Comparison of ENCODE assay signal across 17 cellular contexts in genomic region chr2:180655842-180656454, GRCh38.
DNase-seq lines count a peak whose midpoint lies in the region; ATAC-seq and TF ChIP-seq lines count a peak whose summit lies in the region.
"Had no signal": no experiment of that assay in that cellular context is flagged by ENCODE, and none has a peak within 500 bp of the region (broad histone marks: within the 10 kb centered on the region; RNA-seq: fewer than 3 reads in every experiment).

No MANE protein-coding gene starts in this region.

- no peak for TF ChIP-seq EP300 in upper lobe of left lung (IDR thresholded peaks at IDR 0.05)

- intact Hi-C loops in Calu3 (cut with micrococcal nuclease; ENCODE audit: unreplicated experiment) (loop anchor here (5.0 kb wide), 2 partner anchors 134 to 326 kb away; partner anchors contain the start of gene UBE2E3), PC-9 (cut with micrococcal nuclease; ENCODE audit: unreplicated experiment) (loop anchor here (2.0 to 5.0 kb wide), 3 partner anchors 73 to 326 kb away; partner anchors contain the start of gene UBE2E3)

- peaks cover 10% of the 10 kb centered on the region for H3F3A ChIP-seq in PC-9 (ENCODE audit: insufficient read depth, low read depth)

- no peaks in the 10 kb centered on the region for H4K20me1 ChIP-seq in PC-9 (ENCODE audit: insufficient read depth)

- H3K27me3 ChIP-seq in PC-9 (ENCODE audit: insufficient read depth, low read depth) (no peaks in the 10 kb centered on the region), upper lobe of left lung (no peaks in the 10 kb centered on the region)
- H3K27me3 ChIP-seq: tibial nerve had no signal

- H3K27me3 Mint-ChIP-seq in Calu3 (ENCODE audit: unreplicated experiment) (no peaks in the 10 kb centered on the region), osteocyte (ENCODE audit: unreplicated experiment) (no peaks in the 10 kb centered on the region)

- peaks cover 21% of the 10 kb centered on the region for H3K4me1 ChIP-seq in PC-9 (replicated peaks; ENCODE audit: insufficient read depth)
- no peaks in the 10 kb centered on the region for H3K4me1 ChIP-seq in upper lobe of left lung
- H3K4me1 ChIP-seq: tibial nerve had no signal

- H3K27ac ChIP-seq in PC-9 (peak overlapping the region; percentile 4; the same call in 1 of the 2 replicates), upper lobe of left lung (no peak overlapping the region)
- H3K27ac ChIP-seq: RWPE1, tibial nerve had no signal

- H3K9me3 ChIP-seq in PC-9 (ENCODE audit: insufficient read depth, low read depth), result peaks cover 10% of the 10 kb centered on the region
- H3K9me3 ChIP-seq in upper lobe of left lung, result no peaks in the 10 kb centered on the region
- H3K9me3 ChIP-seq: tibial nerve had no signal

- no peaks in the 10 kb centered on the region for H3K9me3 Mint-ChIP-seq in Calu3 (ENCODE audit: low read depth, unreplicated experiment)
- H3K9me3 Mint-ChIP-seq in osteocyte (ENCODE audit: unreplicated experiment), result no peaks in the 10 kb centered on the region
- H3K9me3 Mint-ChIP-seq: activated CD4-positive, alpha-beta T cell treated with anti-CD3 and anti-CD28 coated beads, Interleukin-2, amount 10 ng/mL, durations not matched to agents 24 days and 14 days; activated naive CD8-positive, alpha-beta T cell treated with anti-CD3 and anti-CD28 coated beads, Interleukin-2, amount 50 U/mL, for 24 hours; activated T-cell treated with anti-CD3 and anti-CD28 coated beads, Interleukin-2, amount 50 U/mL, for 24 hours had no signal

- H3K4me3 ChIP-seq in PC-9 (no peak overlapping the region), fibroblast of mammary gland (ENCODE audit: control insufficient read depth, low read depth, low read length) (no peak overlapping the region), upper lobe of left lung (no peak overlapping the region)
- H3K4me3 ChIP-seq: GM12878, tibial nerve had no signal

- no peaks in the 10 kb centered on the region for H3K79me2 ChIP-seq in PC-9 (ENCODE audit: low read depth)

- DNase-seq in Calu3, result no peak
- DNase-seq in PC-9, result no peak
- no peak for DNase-seq in fibroblast of mammary gland (ENCODE audit: low read depth)
- no peak for DNase-seq in osteocyte (ENCODE audit: extremely low spot score, unreplicated experiment)
- no peak for DNase-seq in upper lobe of left lung
- no peak for DNase-seq in mucosa of gallbladder (ENCODE audit: low spot score)
- DNase-seq: activated CD4-positive, alpha-beta T cell treated with anti-CD3 and anti-CD28 coated beads, Interleukin-2, amount 10 ng/mL, durations not matched to agents 24 days and 14 days; activated naive CD8-positive, alpha-beta T cell treated with anti-CD3 and anti-CD28 coated beads, Interleukin-2, amount 50 U/mL, for 24 hours; activated T-cell treated with anti-CD3 and anti-CD28 coated beads, Interleukin-2, amount 50 U/mL, for 24 hours; cortex of kidney; NCI-H187 treated with DMSO at 0.1 percent for 48 hours; NCI-H526 treated with DMSO at 0.1 percent for 48 hours had no signal

- ATAC-seq in upper lobe of left lung (ENCODE audit: low FRiP score in 2 of 2) (no peak), GM19467 (IDR thresholded peaks at IDR 0.05; ENCODE audit: unreplicated experiment) (no peak), GM18909 (IDR thresholded peaks at IDR 0.05; ENCODE audit: poor library complexity, unreplicated experiment) (no peak)
- ATAC-seq: GM12878 had no signal

- no TSS peak for BruUV-seq in Calu3 (replicated peaks; lab: Mats Ljungman, UMichigan)
- no TSS peak for BruUV-seq in PC-9 (replicated peaks; lab: Mats Ljungman, UMichigan)

- 78 to 85% methylated on average over 1 of the region's 1 CpG for WGBS in upper lobe of left lung, 2 donors

- no peaks in the 10 kb centered on the region for H3K9me2 ChIP-seq in PC-9 (ENCODE audit: insufficient read depth)

- H3K27ac Mint-ChIP-seq in Calu3 (ENCODE audit: unreplicated experiment) (peak overlapping the region; percentile 56), osteocyte (ENCODE audit: unreplicated experiment) (no peak overlapping the region)
- H3K27ac Mint-ChIP-seq: activated CD4-positive, alpha-beta T cell treated with anti-CD3 and anti-CD28 coated beads, Interleukin-2, amount 10 ng/mL, durations not matched to agents 24 days and 14 days; activated naive CD8-positive, alpha-beta T cell treated with anti-CD3 and anti-CD28 coated beads, Interleukin-2, amount 50 U/mL, for 24 hours; activated T-cell treated with anti-CD3 and anti-CD28 coated beads, Interleukin-2, amount 50 U/mL, for 24 hours had no signal

- CTCF ChIA-PET in Calu3 (lab: Charles Lee) (interaction anchor here (0.9 to 1.6 kb wide), 7 partner anchors 9 to 324 kb away, joined by 3 to 16 read pairs (median 4); partner anchors contain the start of gene UBE2E3), PC-9 (lab: Charles Lee) (interaction anchor here (0.5 to 1.1 kb wide), 3 partner anchors 13 to 93 kb away, joined by 3 to 5 read pairs (median 3); no protein-coding TSS in a partner anchor)

- TF ChIP-seq CTCF in Calu3 (IDR thresholded peaks at IDR 0.05; ENCODE audit: unreplicated experiment) (peak; percentile 29), PC-9 (conservative IDR thresholded peaks at IDR 0.05) (0 out of 2 replicates have a peak, but pooled peaks have one; percentile 28), fibroblast of mammary gland (conservative IDR thresholded peaks at IDR 0.05; ENCODE audit: control insufficient read depth, insufficient read depth, low read depth, low read length) (peak; percentile 37), osteocyte (IDR thresholded peaks at IDR 0.05) (peak; percentile 21), upper lobe of left lung (IDR thresholded peaks at IDR 0.05) (peak in 1 of 6 experiments; percentile 13)

- no peak for TF ChIP-seq POLR2A in upper lobe of left lung (IDR thresholded peaks at IDR 0.05)

- H3K36me3 ChIP-seq in PC-9 (ENCODE audit: low read depth) (no peaks in the 10 kb centered on the region), upper lobe of left lung (no peaks in the 10 kb centered on the region)
- H3K36me3 ChIP-seq: tibial nerve had no signal

- no peak overlapping the region for H3K4me2 ChIP-seq in PC-9

- no peak overlapping the region for H2AFZ ChIP-seq in PC-9

- no peaks in the 10 kb centered on the region for H3K36me3 Mint-ChIP-seq in Calu3 (ENCODE audit: insufficient read depth, unreplicated experiment)
- no peaks in the 10 kb centered on the region for H3K36me3 Mint-ChIP-seq in osteocyte (ENCODE audit: unreplicated experiment)

- POLR2A ChIA-PET in PC-9 (lab: Charles Lee; ENCODE audit: unreplicated experiment), result no interaction called here

- H3K4me3 Mint-ChIP-seq in Calu3 (ENCODE audit: low read depth, unreplicated experiment), result no peak overlapping the region
- no peak overlapping the region for H3K4me3 Mint-ChIP-seq in osteocyte (ENCODE audit: unreplicated experiment)
- H3K4me3 Mint-ChIP-seq: activated CD4-positive, alpha-beta T cell treated with anti-CD3 and anti-CD28 coated beads, Interleukin-2, amount 10 ng/mL, durations not matched to agents 24 days and 14 days; activated naive CD8-positive, alpha-beta T cell treated with anti-CD3 and anti-CD28 coated beads, Interleukin-2, amount 50 U/mL, for 24 hours; activated T-cell treated with anti-CD3 and anti-CD28 coated beads, Interleukin-2, amount 50 U/mL, for 24 hours had no signal

- peaks cover 49% of the 10 kb centered on the region for H3K4me1 Mint-ChIP-seq in Calu3 (ENCODE audit: low read depth, unreplicated experiment)
- peaks cover 3% of the 10 kb centered on the region for H3K4me1 Mint-ChIP-seq in osteocyte (ENCODE audit: unreplicated experiment)
- H3K4me1 Mint-ChIP-seq: activated CD4-positive, alpha-beta T cell treated with anti-CD3 and anti-CD28 coated beads, Interleukin-2, amount 10 ng/mL, durations not matched to agents 24 days and 14 days; activated naive CD8-positive, alpha-beta T cell treated with anti-CD3 and anti-CD28 coated beads, Interleukin-2, amount 50 U/mL, for 24 hours had no signal
